Comparison of ENCODE assay signal across 28 cellular contexts in the genomic region with DNA sequence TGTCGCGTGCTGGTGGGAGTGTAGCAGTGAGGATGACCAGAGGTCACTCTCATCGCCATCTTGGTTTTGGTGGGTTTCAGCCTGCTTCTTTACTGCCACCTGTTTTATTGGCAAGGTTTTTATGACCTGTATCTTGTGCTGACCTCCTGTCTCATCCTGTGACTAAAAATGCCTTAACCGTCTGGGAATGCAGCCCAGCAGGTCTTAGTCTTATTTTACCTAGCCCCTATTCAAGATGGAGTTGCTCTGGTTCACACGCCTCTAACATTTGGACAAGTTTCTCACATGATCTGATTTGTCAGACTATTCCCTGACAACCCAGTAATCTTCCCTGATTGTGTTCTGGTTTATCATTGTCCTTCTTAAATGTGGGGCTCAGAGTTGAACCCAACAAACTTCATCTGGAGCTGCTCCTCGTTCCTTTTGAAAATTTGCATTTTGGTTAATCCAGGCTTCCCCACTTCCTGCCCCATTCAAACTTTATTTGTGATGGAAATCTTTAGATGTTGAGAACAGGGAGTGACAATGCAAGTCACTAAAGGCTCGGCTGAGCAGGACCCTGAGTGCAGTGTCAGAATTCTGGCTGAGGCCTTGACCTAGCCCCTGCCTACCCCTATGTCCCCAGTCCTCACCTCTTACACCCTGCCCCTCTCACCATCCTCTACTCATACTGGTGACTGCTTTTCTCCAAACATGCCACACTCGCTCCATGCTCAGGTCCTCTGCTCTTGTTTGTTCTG.
A peak's percentile ranks its signal among the peaks of the same experiment; 100 is the strongest.
DNase-seq lines count a peak whose midpoint lies in the region; ATAC-seq and TF ChIP-seq lines count a peak whose summit lies in the region.
"Had no signal": no experiment of that assay in that cellular context is flagged by ENCODE, and none has a peak within 500 bp of the region (broad histone marks: within the 10 kb centered on the region; RNA-seq: fewer than 3 reads in every experiment).

No MANE protein-coding gene starts in this region.

- peak; percentile 3 for DNase-seq in activated CD8-positive, alpha-beta memory T cell treated with anti-CD3 and anti-CD28 coated beads, Interleukin-2, amount 10 ng/mL, durations not matched to agents 7 days and 5 days
- no peak for DNase-seq in activated CD8-positive, alpha-beta memory T cell treated with anti-CD3 and anti-CD28 coated beads for 24 hours
- DNase-seq in lower leg skin (ENCODE audit: low spot score in 2 of 2) (peak; percentile 8 to 36), type B pancreatic cell (ENCODE audit: extremely low spot score, unreplicated experiment) (peak; percentile 27), RWPE1 (ENCODE audit: low spot score) (no peak), DMS 273 (lab: John Stamatoyannopoulos, UW; ENCODE audit: unreplicated experiment) (no peak), HT-29 (ENCODE audit: low spot score) (no peak)
- DNase-seq: 8988T; ACHN; CD4-positive, CD25-positive, alpha-beta regulatory T cell; DMS79; EL; GDM1; H7; MG63; NCI-H1105 treated with DMSO at 0.1 percent for 48 hours; NCI-H2029 treated with DMSO at 0.1 percent for 48 hours; NCI-H446 treated with DMSO at 0.1 percent for 48 hours; NCI-H526; NCI-H82; NK-92 treated with Interleukin-12 subunit alpha and Interleukin-12 subunit beta, amount 100 ng/mL, for 24 hours; PC-9; Right ventricle myocardium superior; T-cell had no signal

- no peak overlapping the region for H3K4me3 Mint-ChIP-seq in activated CD8-positive, alpha-beta memory T cell treated with anti-CD3 and anti-CD28 coated beads, Interleukin-2, amount 10 ng/mL, durations not matched to agents 7 days and 5 days
- no peak overlapping the region for H3K4me3 Mint-ChIP-seq in dendritic cell treated with granulocyte-macrophage colony-stimulating factor and Interleukin-4, amounts not matched to agents 40 ng/mL and 50 ng/mL, for 4 days
- H3K4me3 Mint-ChIP-seq in type B pancreatic cell = no peak overlapping the region
- H3K4me3 Mint-ChIP-seq: CD4-positive, CD25-positive, alpha-beta regulatory T cell; T-cell had no signal

- TF ChIP-seq CTCF in lower leg skin (IDR thresholded peaks at IDR 0.05) (no peak), type B pancreatic cell (conservative IDR thresholded peaks at IDR 0.05) (no peak), RWPE1 (conservative IDR thresholded peaks at IDR 0.05; ENCODE audit: low read depth) (no peak)

- intact Hi-C loops in dendritic cell treated with granulocyte-macrophage colony-stimulating factor and Interleukin-4, amounts not matched to agents 40 ng/mL and 50 ng/mL, for 4 days (cut with micrococcal nuclease) = no loop called here
- intact Hi-C loops in lower leg skin (cut with DNase I; ENCODE audit: low total_unique reads) = no loop called here

- no peak overlapping the region for H3K27ac ChIP-seq in RWPE1
- H3K27ac ChIP-seq: PC-9 had no signal

- H3K4me3 ChIP-seq in lower leg skin (ENCODE audit: low read depth, poor library complexity, severe bottlenecking) = no peak overlapping the region
- H3K4me3 ChIP-seq: GM12878, K562, MG63, PC-9 had no signal

- POLR2A ChIA-PET in RWPE1 (lab: Yijun Ruan, JAX; ENCODE audit: low non-redundant PET) = no interaction called here

- peaks cover 5% of the 10 kb centered on the region for H3K4me1 Mint-ChIP-seq in activated CD8-positive, alpha-beta memory T cell treated with anti-CD3 and anti-CD28 coated beads, Interleukin-2, amount 10 ng/mL, durations not matched to agents 7 days and 5 days
- H3K4me1 Mint-ChIP-seq in dendritic cell treated with granulocyte-macrophage colony-stimulating factor and Interleukin-4, amounts not matched to agents 40 ng/mL and 50 ng/mL, for 4 days (ENCODE audit: low read depth) = peaks cover 63% of the 10 kb centered on the region
- H3K4me1 Mint-ChIP-seq in type B pancreatic cell (ENCODE audit: unreplicated experiment) = peaks cover 23% of the 10 kb centered on the region

- no peaks in the 10 kb centered on the region for H3K36me3 Mint-ChIP-seq in activated CD8-positive, alpha-beta memory T cell treated with anti-CD3 and anti-CD28 coated beads, Interleukin-2, amount 10 ng/mL, durations not matched to agents 7 days and 5 days
- H3K36me3 Mint-ChIP-seq in dendritic cell treated with granulocyte-macrophage colony-stimulating factor and Interleukin-4, amounts not matched to agents 40 ng/mL and 50 ng/mL, for 4 days (ENCODE audit: low read depth) = no peaks in the 10 kb centered on the region
- H3K36me3 Mint-ChIP-seq in type B pancreatic cell = no peaks in the 10 kb centered on the region
- H3K36me3 Mint-ChIP-seq: CD4-positive, CD25-positive, alpha-beta regulatory T cell; T-cell had no signal

- H3K27me3 Mint-ChIP-seq in activated CD8-positive, alpha-beta memory T cell treated with anti-CD3 and anti-CD28 coated beads, Interleukin-2, amount 10 ng/mL, durations not matched to agents 7 days and 5 days = peaks cover 48% of the 10 kb centered on the region
- peaks cover 83% of the 10 kb centered on the region for H3K27me3 Mint-ChIP-seq in dendritic cell treated with granulocyte-macrophage colony-stimulating factor and Interleukin-4, amounts not matched to agents 40 ng/mL and 50 ng/mL, for 4 days
- H3K27me3 Mint-ChIP-seq in type B pancreatic cell = peaks cover 74% of the 10 kb centered on the region

- CTCF ChIA-PET in activated CD8-positive, alpha-beta memory T cell treated with anti-CD3 and anti-CD28 coated beads, Interleukin-2, amount 10 ng/mL, durations not matched to agents 7 days and 5 days (lab: Charles Lee) = no interaction called here
- CTCF ChIA-PET in RWPE1 (lab: Yijun Ruan, JAX) = no interaction called here

- H3K27ac Mint-ChIP-seq in activated CD8-positive, alpha-beta memory T cell treated with anti-CD3 and anti-CD28 coated beads, Interleukin-2, amount 10 ng/mL, durations not matched to agents 7 days and 5 days = no peak overlapping the region
- H3K27ac Mint-ChIP-seq in dendritic cell treated with granulocyte-macrophage colony-stimulating factor and Interleukin-4, amounts not matched to agents 40 ng/mL and 50 ng/mL, for 4 days = peak overlapping the region; percentile 76
- no peak overlapping the region for H3K27ac Mint-ChIP-seq in type B pancreatic cell
- H3K27ac Mint-ChIP-seq: T-cell had no signal

- WGBS in lower leg skin, 2 donors = 90% methylated on average over 8 of the region's 8 CpGs

- ATAC-seq in activated CD8-positive, alpha-beta memory T cell treated with anti-CD3 and anti-CD28 coated beads, Interleukin-2, amount 10 ng/mL, durations not matched to agents 7 days and 5 days = no peak
- ATAC-seq: HepG2, K562, T-cell had no signal

- no peaks in the 10 kb centered on the region for H3K9me3 Mint-ChIP-seq in activated CD8-positive, alpha-beta memory T cell treated with anti-CD3 and anti-CD28 coated beads, Interleukin-2, amount 10 ng/mL, durations not matched to agents 7 days and 5 days (ENCODE audit: low read depth)
- no peaks in the 10 kb centered on the region for H3K9me3 Mint-ChIP-seq in dendritic cell treated with granulocyte-macrophage colony-stimulating factor and Interleukin-4, amounts not matched to agents 40 ng/mL and 50 ng/mL, for 4 days
- no peaks in the 10 kb centered on the region for H3K9me3 Mint-ChIP-seq in type B pancreatic cell
- H3K9me3 Mint-ChIP-seq: T-cell had no signal

- TF ChIP-seq POLR2A in lower leg skin (IDR thresholded peaks at IDR 0.05) = no peak

Comparison
In these comparisons a context has a peak if more than half of its experiments do, and no peak if none do; other contexts are left out.
1. DNase-seq: peak in activated CD8-positive, alpha-beta memory T cell treated with anti-CD3 and anti-CD28 coated beads, Interleukin-2, amount 10 ng/mL, durations not matched to agents 7 days and 5 days (single experiment), lower leg skin (2 of 2) and type B pancreatic cell (single experiment); none in activated CD8-positive, alpha-beta memory T cell treated with anti-CD3 and anti-CD28 coated beads for 24 hours (single experiment), RWPE1 (single experiment), DMS 273 (single experiment) and HT-29 (single experiment).